In genomic region chr6:15550724-15551123, GRCh38 we compare ENCODE assay signal across 21 cellular contexts.
A peak's percentile ranks its signal among the peaks of the same experiment; 100 is the strongest.
DNase-seq lines count a peak whose midpoint lies in the region; ATAC-seq and TF ChIP-seq lines count a peak whose summit lies in the region.
"Had no signal": no experiment of that assay in that cellular context is flagged by ENCODE, and none has a peak within 500 bp of the region (broad histone marks: within the 10 kb centered on the region; RNA-seq: fewer than 3 reads in every experiment).

No MANE protein-coding gene starts in this region.

- no peak for TF ChIP-seq EP300 in ovary (IDR thresholded peaks at IDR 0.05)

- no peak overlapping the region for H2AK5ac ChIP-seq in IMR-90 (ENCODE audit: low read depth, low read length)

- H4K91ac ChIP-seq in IMR-90 (ENCODE audit: insufficient read depth, low read depth, low read length), result no peak overlapping the region

- no peak overlapping the region for H2BK20ac ChIP-seq in IMR-90 (ENCODE audit: low read depth, low read length)

- in situ Hi-C loops in IMR-90 (cut with MboI; ENCODE audit: low sequenced_read_pairs), result no loop called here

- H2BK120ac ChIP-seq in IMR-90 (ENCODE audit: low read depth, low read length), result no peak overlapping the region

- dilution Hi-C loops in IMR-90 (cut with HindIII; ENCODE audit: low sequenced_read_pairs, unreplicated experiment), result no loop called here

- no TSS peak for BruUV-seq in IMR-90 (replicated peaks; lab: Mats Ljungman, UMichigan)

- no peak overlapping the region for H3K4me3 Mint-ChIP-seq in central memory CD8-positive, alpha-beta T cell
- H3K4me3 Mint-ChIP-seq in neural crest cell, result no peak overlapping the region
- H3K4me3 Mint-ChIP-seq: CD4-positive, CD25-positive, alpha-beta regulatory T cell had no signal

- TF ChIP-seq POLR2A in IMR-90 (IDR thresholded peaks at IDR 0.05; ENCODE audit: low read depth, low read length) (no peak), ovary (IDR thresholded peaks at IDR 0.05) (no peak)

- H4K5ac ChIP-seq in IMR-90 (ENCODE audit: low read depth, low read length), result no peak overlapping the region

- no peak for ATAC-seq in IMR-90 (ENCODE audit: low read depth)
- no peak for ATAC-seq in central memory CD8-positive, alpha-beta T cell (replicated peaks; ENCODE audit: extremely low read depth, poor library complexity, severe bottlenecking)
- ATAC-seq in HG02870 (IDR thresholded peaks at IDR 0.05; ENCODE audit: unreplicated experiment), result no peak
- ATAC-seq: GM12878, Panc1 had no signal

- no peak overlapping the region; the same call in 1 of the 2 replicates for H3K4ac ChIP-seq in IMR-90 (ENCODE audit: low read depth, low read length)

- TF ChIP-seq RAD21 in IMR-90 (IDR thresholded peaks at IDR 0.05; ENCODE audit: low read length), result no peak

- H2BK5ac ChIP-seq in IMR-90 (ENCODE audit: low read depth, low read length, poor library complexity, severe bottlenecking), result no peak overlapping the region

- no CpG with 5 or more reads among the region's 2 CpGs for WGBS in IMR-90 (ENCODE audit: extremely low coverage in 2 of 2, insufficient read length in 1 of 2), 2 experiments
- WGBS in ovary, 3 donors, result 90 to 97% (median 95%) methylated on average over 2 of the region's 2 CpGs

- H3K36me3 Mint-ChIP-seq in central memory CD8-positive, alpha-beta T cell (ENCODE audit: insufficient read depth), result peaks cover 2% of the 10 kb centered on the region
- H3K36me3 Mint-ChIP-seq in neural crest cell (ENCODE audit: low read depth), result no peaks in the 10 kb centered on the region

- peaks cover 8% of the 10 kb centered on the region for H3K36me3 ChIP-seq in BLaER1
- no peaks in the 10 kb centered on the region for H3K36me3 ChIP-seq in IMR-90 (ENCODE audit: control insufficient read depth, insufficient read depth, low read length)
- H3K36me3 ChIP-seq in ovary, result no peaks in the 10 kb centered on the region
- H3K36me3 ChIP-seq: SJCRH30 had no signal

- no peaks in the 10 kb centered on the region for H3K9me3 Mint-ChIP-seq in central memory CD8-positive, alpha-beta T cell
- H3K9me3 Mint-ChIP-seq in neural crest cell, result peaks cover 2% of the 10 kb centered on the region

- H3K9me1 ChIP-seq in IMR-90 (ENCODE audit: insufficient read depth, low read length), result peaks cover 9% of the 10 kb centered on the region; the same call in 1 of the 2 replicates

- H4K20me1 ChIP-seq in BLaER1 (no peaks in the 10 kb centered on the region), IMR-90 (ENCODE audit: insufficient read depth, low read length) (no peaks in the 10 kb centered on the region; the same call in 1 of the 2 replicates)

- no peak overlapping the region for H2AK9ac ChIP-seq in IMR-90 (replicated peaks; ENCODE audit: low read depth, low read length, poor library complexity)

- H3K4me2 ChIP-seq in BLaER1, result peak overlapping the region; percentile 93
- H3K4me2 ChIP-seq in IMR-90 (ENCODE audit: low read depth, low read length), result no peak overlapping the region

- POLR2A ChIA-PET in IMR-90 (lab: Charles Lee; ENCODE audit: unreplicated experiment), result no interaction called here

- H3K27me3 ChIP-seq in BLaER1 (no peaks in the 10 kb centered on the region), IMR-90 (ENCODE audit: control insufficient read depth, insufficient read depth, low read length) (no peaks in the 10 kb centered on the region), ovary (no peaks in the 10 kb centered on the region)
- H3K27me3 ChIP-seq: SJCRH30 had no signal

- CTCF ChIA-PET in IMR-90 (lab: Yijun Ruan, JAX), result interaction anchor here (1.1 kb wide), 1 partner anchor 73 kb away, joined by 5 read pairs; no protein-coding TSS in a partner anchor

- no peak overlapping the region for H2AFZ ChIP-seq in IMR-90 (replicated peaks; ENCODE audit: low read length, poor library complexity)

- H3K27ac ChIP-seq in BLaER1, result peak overlapping the region; percentile 94
- H3K27ac ChIP-seq in IMR-90 (ENCODE audit: insufficient read depth, low read length), result no peak overlapping the region
- no peak overlapping the region for H3K27ac ChIP-seq in ovary
- H3K27ac ChIP-seq: SJCRH30 had no signal

- DNase-seq in IMR-90 (no peak), neural crest cell (ENCODE audit: low read depth, low spot score) (no peak), ovary (no peak), amniotic stem cell (lab: John Stamatoyannopoulos, UW) (no peak)
- DNase-seq in central memory CD8-positive, alpha-beta T cell (ENCODE audit: low spot score in 2 of 2), result no peak
- DNase-seq: ACHN; CD4-positive, CD25-positive, alpha-beta regulatory T cell; COR-L47; EL; GOT3; KBM-7; MV-4-11; NCI-H1417; NCI-H1930; NCI-H226; NCI-H524; SJCRH30 had no signal

- H3K4me3 ChIP-seq in BLaER1 (peak overlapping the region; percentile 48), IMR-90 (ENCODE audit: insufficient read depth, low read depth, low read length) (no peak overlapping the region), ovary (no peak overlapping the region)
- H3K4me3 ChIP-seq: GM12878, SJCRH30 had no signal

- H3K9ac ChIP-seq in BLaER1 (peak overlapping the region; percentile 76), IMR-90 (ENCODE audit: low read depth, low read length) (no peak overlapping the region)

- no peak overlapping the region for H4K8ac ChIP-seq in IMR-90 (ENCODE audit: low read depth in 2 of 2, low read length in 2 of 2)

- H3K4me1 Mint-ChIP-seq in central memory CD8-positive, alpha-beta T cell, result peaks cover 43% of the 10 kb centered on the region
- peaks cover 23% of the 10 kb centered on the region for H3K4me1 Mint-ChIP-seq in neural crest cell

- TF ChIP-seq CTCF in IMR-90 (conservative IDR thresholded peaks at IDR 0.05; ENCODE audit: low read depth, low read length) (no peak), neural crest cell (conservative IDR thresholded peaks at IDR 0.05) (no peak), ovary (IDR thresholded peaks at IDR 0.05) (no peak)

- intact Hi-C loops in IMR-90 (cut with micrococcal nuclease) (loop anchor here (5.0 kb wide), 1 partner anchor 37 kb away; no protein-coding TSS in a partner anchor), ovary (cut with DNase I) (no loop called here)

- H3K23ac ChIP-seq in IMR-90 (ENCODE audit: low read depth, low read length), result no peak overlapping the region

- H3K79me1 ChIP-seq in IMR-90 (ENCODE audit: low read depth in 1 of 2, low read length in 2 of 2), result peaks cover 0 to 13% of the 10 kb centered on the region in 2 experiments; a peak in 3 of 4 replicates

- H3K9me3 ChIP-seq in BLaER1 (peaks cover 9% of the 10 kb centered on the region), IMR-90 (ENCODE audit: control insufficient read depth, insufficient read depth, low read length) (no peaks in the 10 kb centered on the region), ovary (no peaks in the 10 kb centered on the region)
- H3K9me3 ChIP-seq: SJCRH30 had no signal

- H3K4me1 ChIP-seq in BLaER1 (peaks cover 68% of the 10 kb centered on the region), IMR-90 (ENCODE audit: control insufficient read depth, insufficient read depth, low read length) (peaks cover 6% of the 10 kb centered on the region), ovary (ENCODE audit: insufficient read depth) (peaks cover 1% of the 10 kb centered on the region)

- no peaks in the 10 kb centered on the region for H3K27me3 Mint-ChIP-seq in central memory CD8-positive, alpha-beta T cell
- H3K27me3 Mint-ChIP-seq in neural crest cell (ENCODE audit: low read depth), result no peaks in the 10 kb centered on the region
- H3K27me3 Mint-ChIP-seq: CD4-positive, CD25-positive, alpha-beta regulatory T cell had no signal

- H3K27ac Mint-ChIP-seq in central memory CD8-positive, alpha-beta T cell (ENCODE audit: low read depth), result peak overlapping the region; percentile 19
- H3K27ac Mint-ChIP-seq in neural crest cell (ENCODE audit: unreplicated experiment), result peak overlapping the region; percentile 61

- H3K56ac ChIP-seq in IMR-90 (ENCODE audit: extremely low read depth, insufficient read depth, low read length), result no peak overlapping the region; the same call in 1 of the 2 replicates

- H3K18ac ChIP-seq in IMR-90 (ENCODE audit: low read depth, low read length), result no peak overlapping the region; the same call in 1 of the 2 replicates

- no peak overlapping the region for H3K14ac ChIP-seq in IMR-90 (replicated peaks; ENCODE audit: low read depth, low read length)

- H2BK15ac ChIP-seq in IMR-90 (ENCODE audit: low read depth, low read length), result no peak overlapping the region

TF ChIP-seq in IMR-90, 13 proteins besides CTCF, POLR2A, EP300 and RAD21:
- TF ChIP-seq MAZ (IDR thresholded peaks at IDR 0.05; ENCODE audit: borderline replicate concordance, low read depth, low read length) (no peak), MAFK (IDR thresholded peaks at IDR 0.05; ENCODE audit: low read depth, low read length) (peak; percentile 41), ELK1 (IDR thresholded peaks at IDR 0.05; ENCODE audit: borderline replicate concordance, low read depth, low read length) (no peak), MXI1 (IDR thresholded peaks at IDR 0.05; ENCODE audit: borderline replicate concordance, low read depth, low read length) (no peak), RFX5 (IDR thresholded peaks at IDR 0.05; ENCODE audit: low read depth, low read length) (no peak), SMC3 (IDR thresholded peaks at IDR 0.05; ENCODE audit: low read depth, low read length) (no peak), RCOR1 (IDR thresholded peaks at IDR 0.05; ENCODE audit: insufficient replicate concordance, low read length) (no peak), FOS (IDR thresholded peaks at IDR 0.05; ENCODE audit: low read depth, low read length) (no peak)
